Comparison of ENCODE assay signal across 8 cellular contexts in genomic region chr13:63124863-63125262, GRCh38.
A peak's percentile ranks its signal among the peaks of the same experiment; 100 is the strongest.
DNase-seq lines count a peak whose midpoint lies in the region; ATAC-seq, FAIRE-seq and TF ChIP-seq lines count a peak whose summit lies in the region.

No MANE protein-coding gene starts in this region.

- CTCF ChIA-PET in A549 (lab: Yijun Ruan, JAX), result no interaction called here

- H3K4me1 ChIP-seq in A549, result no peaks in the 10 kb centered on the region

- TF ChIP-seq RAD21 in A549 (conservative IDR thresholded peaks at IDR 0.05 in 1 of 2, IDR thresholded peaks at IDR 0.05 in 1 of 2), result peak; percentile 40 to 70

- TF ChIP-seq POLR2A in A549 (IDR thresholded peaks at IDR 0.05; ENCODE audit: low read length), result no peak

- TF ChIP-seq CTCF in A549 (IDR thresholded peaks at IDR 0.05), result peak; percentile 32; the same call in 1 of the 3 replicates
- peak; percentile 29 for TF ChIP-seq CTCF in foreskin fibroblast (IDR thresholded peaks at IDR 0.05; ENCODE audit: low read depth, low read length)

- no peak overlapping the region for H3K4me3 ChIP-seq in A549
- no peak overlapping the region for H3K4me3 ChIP-seq in foreskin fibroblast (ENCODE audit: low read depth in 1 of 2, low read length in 2 of 2)

- POLR2A ChIA-PET in A549 (lab: Yijun Ruan, JAX), result no interaction called here

- DNase-seq in A549 (ENCODE audit: low read depth in 1 of 2, low spot score in 1 of 2) (peak in 1 of 2 experiments; percentile 20), GM19239 (ENCODE audit: insufficient read length, low spot score) (no peak), RPMI7951 (ENCODE audit: low read depth) (peak; percentile 22), foreskin fibroblast (peak in 1 of 2 donors; percentile 48), cerebellum (ENCODE audit: low spot score) (no peak), HPDE6-E6E7 (ENCODE audit: extremely low spot score) (no peak)

- no peak for TF ChIP-seq EP300 in A549 (IDR thresholded peaks at IDR 0.05)

- no peak overlapping the region for H3K27ac ChIP-seq in A549

- FAIRE-seq in A549 (lab: Jason Lieb, UNC), result no peak
- peak; percentile 11 for FAIRE-seq in GM19239 (lab: Jason Lieb, UNC)

- H3K9me3 ChIP-seq in A549, result no peaks in the 10 kb centered on the region

- ATAC-seq in A549 (no peak), HG03135 (IDR thresholded peaks at IDR 0.05; ENCODE audit: unreplicated experiment) (no peak), HG03039 (IDR thresholded peaks at IDR 0.05; ENCODE audit: unreplicated experiment) (no peak)

- H3K4me2 ChIP-seq in A549, result no peak overlapping the region

- WGBS in A549 (ENCODE audit: missing lambda C conversion rate), result 0% methylated on average over 1 of the region's 1 CpG

TF ChIP-seq in A549, 52 proteins besides CTCF, POLR2A, EP300 and RAD21:
- TF ChIP-seq SMC3 (IDR thresholded peaks at IDR 0.05) (peak; percentile 59), MYC (IDR thresholded peaks at IDR 0.05; ENCODE audit: borderline replicate concordance, low read length) (no peak)
